Comparison of ENCODE assay signal across 30 cellular contexts in genomic region chr3:128988286-128988685, GRCh38. TPM values are rescaled to one million over a fixed set of nuclear protein-coding genes. Genes with fewer than 3 reads are reported as not detected.
"Had no signal": no experiment of that assay in that cellular context is flagged by ENCODE, and none has a peak within 500 bp of the region (broad histone marks: within the 10 kb centered on the region; RNA-seq: fewer than 3 reads in every experiment).

No MANE protein-coding gene starts in this region.

- H3K27me3 ChIP-seq: esophagus muscularis mucosa, foreskin keratinocyte, gastrocnemius medialis had no signal

- H3K27ac Mint-ChIP-seq: activated CD4-positive, alpha-beta memory T cell treated with anti-CD3 and anti-CD28 coated beads for 36 hours; activated CD4-positive, alpha-beta T cell treated with anti-CD3 and anti-CD28 coated beads for 36 hours; activated CD4-positive, alpha-beta T cell treated with anti-CD3 and anti-CD28 coated beads, Interleukin-2, amount 10 ng/mL, durations not matched to agents 24 days and 14 days; activated CD8-positive, alpha-beta memory T cell treated with anti-CD3 and anti-CD28 coated beads, Interleukin-2, amount 10 ng/mL, durations not matched to agents 7 days and 5 days; activated CD8-positive, alpha-beta T cell treated with anti-CD3 and anti-CD28 coated beads, Interleukin-2, amount 10 ng/mL, durations not matched to agents 7 days and 5 days; activated naive CD8-positive, alpha-beta T cell; activated T-helper 17 cell treated with anti-CD3 and anti-CD28 coated beads, Interleukin-2, amount 50 U/mL, for 72 hours; effector memory CD8-positive, alpha-beta T cell had no signal

- H3K36me3 ChIP-seq: brain microvascular endothelial cell, esophagus muscularis mucosa, gastrocnemius medialis had no signal

- H3K9me3 ChIP-seq: esophagus muscularis mucosa, gastrocnemius medialis had no signal

- H3K4me3 ChIP-seq: esophagus muscularis mucosa, gastrocnemius medialis had no signal

- H3K27ac ChIP-seq: brain microvascular endothelial cell, esophagus muscularis mucosa, foreskin keratinocyte, gastrocnemius medialis had no signal

- H3K9me3 Mint-ChIP-seq: activated CD4-positive, alpha-beta memory T cell treated with anti-CD3 and anti-CD28 coated beads for 36 hours; activated CD4-positive, alpha-beta T cell treated with anti-CD3 and anti-CD28 coated beads, Interleukin-2, amount 10 ng/mL, durations not matched to agents 24 days and 14 days; activated T-cell treated with anti-CD3 and anti-CD28 coated beads, Interleukin-2, amount 50 U/mL, for 4 hours; activated T-helper 17 cell treated with anti-CD3 and anti-CD28 coated beads, Interleukin-2, amount 50 U/mL, for 72 hours; central memory CD8-positive, alpha-beta T cell; effector memory CD8-positive, alpha-beta T cell had no signal

- DNase-seq: activated CD4-positive, alpha-beta memory T cell treated with anti-CD3 and anti-CD28 coated beads for 36 hours; activated CD4-positive, alpha-beta T cell treated with anti-CD3 and anti-CD28 coated beads for 36 hours; activated CD4-positive, alpha-beta T cell treated with anti-CD3 and anti-CD28 coated beads, Interleukin-2, amount 10 ng/mL, durations not matched to agents 24 days and 14 days; activated CD4-positive, CD25-positive, alpha-beta regulatory T cell; activated CD4-positive, CD25-positive, alpha-beta regulatory T cell treated with anti-CD3 and anti-CD28 coated beads, Interleukin-2, amount 50 U/mL, for 72 hours; activated CD8-positive, alpha-beta memory T cell treated with anti-CD3 and anti-CD28 coated beads, Interleukin-2, amount 10 ng/mL, durations not matched to agents 7 days and 5 days; activated CD8-positive, alpha-beta memory T cell treated with anti-CD3 and anti-CD28 coated beads, Interleukin-2, amount 50 U/mL, for 4 hours; activated CD8-positive, alpha-beta T cell treated with anti-CD3 and anti-CD28 coated beads, Interleukin-2, amount 10 ng/mL, durations not matched to agents 7 days and 5 days; activated effector memory CD4-positive, alpha-beta T cell treated with Interleukin-2 at 50 U/mL for 16 hours; activated gamma-delta T cell treated with Interleukin-2 at 50 U/mL for 16 hours; activated naive CD4-positive, alpha-beta T cell treated with anti-CD3 and anti-CD28 coated beads, Interleukin-2, amount 50 U/mL, for 16 hours; activated naive CD4-positive, alpha-beta T cell treated with Interleukin-2 at 50 U/mL for 16 hours; activated T-cell treated with anti-CD3 and anti-CD28 coated beads, Interleukin-2, amount 50 U/mL, for 4 hours; amniotic stem cell; anterior cingulate cortex; brain microvascular endothelial cell; cortex of kidney; dermis blood vessel endothelial cell; effector CD4-positive, alpha-beta T cell; effector memory CD8-positive, alpha-beta T cell; erythroblast; foreskin keratinocyte; gastrocnemius medialis; T-helper 2 cell had no signal

- H3K4me3 Mint-ChIP-seq: activated CD4-positive, alpha-beta memory T cell treated with anti-CD3 and anti-CD28 coated beads for 36 hours; activated CD4-positive, alpha-beta T cell treated with anti-CD3 and anti-CD28 coated beads for 36 hours; activated CD4-positive, alpha-beta T cell treated with anti-CD3 and anti-CD28 coated beads, Interleukin-2, amount 10 ng/mL, durations not matched to agents 24 days and 14 days; activated CD8-positive, alpha-beta memory T cell treated with anti-CD3 and anti-CD28 coated beads, Interleukin-2, amount 10 ng/mL, durations not matched to agents 7 days and 5 days; activated CD8-positive, alpha-beta T cell treated with anti-CD3 and anti-CD28 coated beads, Interleukin-2, amount 10 ng/mL, durations not matched to agents 7 days and 5 days; activated naive CD8-positive, alpha-beta T cell; activated T-cell treated with anti-CD3 and anti-CD28 coated beads, Interleukin-2, amount 50 U/mL, for 4 hours; activated T-helper 17 cell treated with anti-CD3 and anti-CD28 coated beads, Interleukin-2, amount 50 U/mL, for 72 hours; central memory CD8-positive, alpha-beta T cell; effector memory CD8-positive, alpha-beta T cell had no signal

- H3K4me1 ChIP-seq: gastrocnemius medialis had no signal

- H3K36me3 Mint-ChIP-seq: activated CD4-positive, alpha-beta memory T cell treated with anti-CD3 and anti-CD28 coated beads for 36 hours; activated CD8-positive, alpha-beta memory T cell treated with anti-CD3 and anti-CD28 coated beads, Interleukin-2, amount 10 ng/mL, durations not matched to agents 7 days and 5 days; activated naive CD8-positive, alpha-beta T cell had no signal

- H3K4me1 Mint-ChIP-seq: activated T-helper 17 cell treated with anti-CD3 and anti-CD28 coated beads, Interleukin-2, amount 50 U/mL, for 72 hours had no signal

- H3K27me3 Mint-ChIP-seq: activated CD4-positive, alpha-beta memory T cell treated with anti-CD3 and anti-CD28 coated beads for 36 hours; activated CD4-positive, alpha-beta T cell treated with anti-CD3 and anti-CD28 coated beads for 36 hours; activated CD4-positive, alpha-beta T cell treated with anti-CD3 and anti-CD28 coated beads, Interleukin-2, amount 10 ng/mL, durations not matched to agents 24 days and 14 days; activated naive CD8-positive, alpha-beta T cell; activated T-helper 17 cell treated with anti-CD3 and anti-CD28 coated beads, Interleukin-2, amount 50 U/mL, for 72 hours; central memory CD8-positive, alpha-beta T cell; effector memory CD8-positive, alpha-beta T cell had no signal

RNA-seq across cellular contexts. Expression of gene CFAP92, which starts 5.6 kb away (rescaled TPM):
- total RNA-seq: activated CD4-positive, alpha-beta T cell treated with anti-CD3 and anti-CD28 coated beads, Interleukin-2, amount 10 ng/mL, durations not matched to agents 24 days and 14 days; T-helper 1 cell treated with Interleukin-12 subunit alpha and Interleukin-12 subunit beta and Interleukin-4 antibody, amounts not matched to agents 30 ng/mL and 1 ng/mL, for 36 hours had no signal

RNA-seq across cellular contexts. Expression of gene EFCC1, which starts 12.8 kb away (rescaled TPM):
- total RNA-seq: activated T-helper 17 cell treated with anti-CD3 and anti-CD28 coated beads, Interleukin-2, amount 50 U/mL, for 72 hours; astrocyte; foreskin keratinocyte; T-helper 1 cell treated with Interleukin-12 subunit alpha and Interleukin-12 subunit beta and Interleukin-4 antibody, amounts not matched to agents 30 ng/mL and 1 ng/mL, for 36 hours had no signal
- polyA plus RNA-seq: foreskin keratinocyte had no signal
